Comparison of ENCODE assay signal across 9 cellular contexts in the genomic region with DNA sequence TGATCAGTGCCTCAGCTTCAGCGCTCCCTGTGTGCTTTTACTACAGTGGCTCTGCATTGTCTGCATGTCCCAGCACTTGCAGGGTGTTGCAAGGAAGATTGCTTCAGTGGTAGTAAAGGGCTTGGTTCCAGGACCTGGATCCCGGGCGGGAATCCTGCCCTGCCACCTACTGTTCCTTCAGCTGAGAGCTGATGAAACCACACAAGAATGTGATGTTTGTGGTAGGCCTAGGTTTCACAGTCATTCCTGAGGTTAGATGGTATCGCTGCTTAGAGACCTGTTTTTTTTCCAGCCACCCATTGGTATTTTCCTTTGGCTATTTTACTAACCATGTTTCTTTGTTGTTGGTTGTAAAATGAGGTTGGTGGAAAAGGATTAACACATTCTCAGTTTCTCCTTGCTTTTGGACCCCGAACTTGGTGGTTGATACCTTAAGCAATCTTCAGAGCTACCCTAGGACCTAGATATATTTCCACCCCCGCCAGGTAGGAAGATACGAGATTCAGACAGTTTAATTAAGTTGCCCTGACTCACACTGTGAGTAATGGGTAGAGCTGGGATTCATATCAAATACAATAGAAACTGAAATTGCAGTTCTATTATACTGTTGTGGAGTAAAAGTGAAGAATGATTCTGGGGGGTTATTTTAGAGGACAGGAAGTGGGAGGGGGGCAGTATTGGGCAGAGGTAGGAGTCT. TPM values are rescaled to one million over a fixed set of nuclear protein-coding genes. Genes with fewer than 3 reads are reported as not detected.
DNase-seq lines count a peak whose midpoint lies in the region; ATAC-seq and TF ChIP-seq lines count a peak whose summit lies in the region.
"Had no signal": no experiment of that assay in that cellular context is flagged by ENCODE, and none has a peak within 500 bp of the region (broad histone marks: within the 10 kb centered on the region; RNA-seq: fewer than 3 reads in every experiment).

No MANE protein-coding gene starts in this region.

- peak overlapping the region; percentile 32; the same call in 1 of the 3 replicates for H2BK15ac ChIP-seq in IMR-90 (ENCODE audit: low read depth, low read length)

- dilution Hi-C loops in IMR-90 (cut with HindIII; ENCODE audit: low sequenced_read_pairs, unreplicated experiment), result no loop called here

- H3K4me1 ChIP-seq in IMR-90 (ENCODE audit: control insufficient read depth, insufficient read depth, low read length) (peaks cover 15% of the 10 kb centered on the region), transverse colon (peaks cover 0 to 6% (median 0%) of the 10 kb centered on the region in 4 donors)
- H3K4me1 ChIP-seq: ascending aorta had no signal

- no peaks in the 10 kb centered on the region for H3K9me3 ChIP-seq in IMR-90 (ENCODE audit: control insufficient read depth, insufficient read depth, low read length)
- no peaks in the 10 kb centered on the region for H3K9me3 ChIP-seq in transverse colon
- H3K9me3 ChIP-seq: ascending aorta had no signal

- peak overlapping the region; percentile 83 for H2BK120ac ChIP-seq in IMR-90 (ENCODE audit: low read depth, low read length)

- H4K8ac ChIP-seq in IMR-90 (ENCODE audit: low read depth in 2 of 2, low read length in 2 of 2), result peak overlapping the region; percentile 26 to 72; a peak in 2 of 4 replicates

- H3K4ac ChIP-seq in IMR-90 (ENCODE audit: low read depth, low read length), result peak overlapping the region; percentile 62

- DNase-seq in AG08396 (ENCODE audit: low spot score), result peak; percentile 84
- peak; percentile 95 for DNase-seq in IMR-90
- peak; percentile 98 for DNase-seq in astrocyte of the hippocampus (ENCODE audit: low read depth, low spot score)
- DNase-seq in left colon, result peak; percentile 24 to 31
- DNase-seq in transverse colon, result peak; percentile 48
- DNase-seq in pons (ENCODE audit: low spot score), result no peak
- DNase-seq in stimulated activated naive CD4-positive, alpha-beta T cell (lab: John Stamatoyannopoulos, UW), result no peak
- no peak for DNase-seq in GM20000 (ENCODE audit: low spot score)

- peak overlapping the region; percentile 79 for H2BK20ac ChIP-seq in IMR-90 (ENCODE audit: low read depth, low read length)

- H3K9me1 ChIP-seq in IMR-90 (ENCODE audit: insufficient read depth, low read length), result peaks cover 3% of the 10 kb centered on the region

- peak overlapping the region; percentile 44; the same call in 1 of the 2 replicates for H3K27ac ChIP-seq in IMR-90 (ENCODE audit: insufficient read depth, low read length)
- no peak overlapping the region for H3K27ac ChIP-seq in transverse colon
- H3K27ac ChIP-seq: ascending aorta had no signal

- no peak overlapping the region for H3K23ac ChIP-seq in IMR-90 (ENCODE audit: low read depth, low read length)

- in situ Hi-C loops in IMR-90 (cut with MboI; ENCODE audit: low sequenced_read_pairs), result no loop called here
- in situ Hi-C loops in transverse colon (cut with MboI; ENCODE audit: low pct_ligation_motif_present in 1 of 4, low pct_unique_long_range_greater_than_20kb in 1 of 4, low sequenced_read_pairs in 3 of 4), result no loop called here

- H3K18ac ChIP-seq in IMR-90 (ENCODE audit: low read depth, low read length), result peak overlapping the region; percentile 71

- H4K5ac ChIP-seq in IMR-90 (ENCODE audit: low read depth, low read length), result 0 out of 2 replicates have a peak overlapping the region, but pooled peaks have one; percentile 42

- H4K20me1 ChIP-seq in IMR-90 (ENCODE audit: insufficient read depth, low read length), result no peaks in the 10 kb centered on the region

- TF ChIP-seq RAD21 in IMR-90 (IDR thresholded peaks at IDR 0.05; ENCODE audit: low read length), result peak; percentile 19; the same call in 1 of the 2 replicates

- no TSS peak for BruUV-seq in IMR-90 (replicated peaks; lab: Mats Ljungman, UMichigan)

- no peaks in the 10 kb centered on the region for H3K79me1 ChIP-seq in IMR-90 (ENCODE audit: low read depth in 1 of 2, low read length in 2 of 2)

- H3K36me3 ChIP-seq in IMR-90 (ENCODE audit: control insufficient read depth, insufficient read depth, low read length) (no peaks in the 10 kb centered on the region), transverse colon (no peaks in the 10 kb centered on the region)
- H3K36me3 ChIP-seq: ascending aorta had no signal

- peak overlapping the region; percentile 41; the same call in 1 of the 2 replicates for H4K91ac ChIP-seq in IMR-90 (ENCODE audit: insufficient read depth, low read depth, low read length)

- H2BK5ac ChIP-seq in IMR-90 (ENCODE audit: low read depth, low read length, poor library complexity, severe bottlenecking), result peak overlapping the region; percentile 57

- H3K4me3 ChIP-seq in IMR-90 (ENCODE audit: insufficient read depth, low read depth, low read length), result no peak overlapping the region
- no peak overlapping the region for H3K4me3 ChIP-seq in transverse colon
- H3K4me3 ChIP-seq: ascending aorta had no signal

- H3K27me3 ChIP-seq in IMR-90 (ENCODE audit: control insufficient read depth, insufficient read depth, low read length) (no peaks in the 10 kb centered on the region), transverse colon (no peaks in the 10 kb centered on the region)
- H3K27me3 ChIP-seq: ascending aorta had no signal

- no peak overlapping the region for H3K9ac ChIP-seq in IMR-90 (ENCODE audit: low read depth, low read length)

- ATAC-seq in IMR-90 (ENCODE audit: low read depth), result peak; percentile 90
- peak; percentile 79 for ATAC-seq in left colon

- 29% methylated on average over 1 of the region's 7 CpGs; no CpG with 5 or more reads in 1 of the 2 experiments for WGBS in IMR-90 (ENCODE audit: extremely low coverage in 2 of 2, insufficient read length in 1 of 2), 2 experiments
- 59% methylated on average over 7 of the region's 7 CpGs; no CpG with 5 or more reads in 1 of the 2 donors for WGBS in transverse colon (ENCODE audit: low coverage in 1 of 2), 2 donors

- 0 out of 2 replicates have a peak overlapping the region, but pooled peaks have one; percentile 5 for H3K14ac ChIP-seq in IMR-90 (replicated peaks; ENCODE audit: low read depth, low read length)

- POLR2A ChIA-PET in IMR-90 (lab: Charles Lee; ENCODE audit: unreplicated experiment), result no interaction called here

- peak overlapping the region; percentile 37; the same call in 1 of the 2 replicates for H2AK5ac ChIP-seq in IMR-90 (ENCODE audit: low read depth, low read length)

- peak; percentile 29 for TF ChIP-seq CTCF in IMR-90 (conservative IDR thresholded peaks at IDR 0.05; ENCODE audit: low read depth, low read length)
- TF ChIP-seq CTCF in transverse colon (IDR thresholded peaks at IDR 0.05), result no peak
- no peak for TF ChIP-seq CTCF in GM20000 (IDR thresholded peaks at IDR 0.05; ENCODE audit: extremely low read depth, missing control alignments)

- intact Hi-C loops in IMR-90 (cut with micrococcal nuclease), result no loop called here
- intact Hi-C loops in left colon (cut with DNase I, micrococcal nuclease), result no loop called here
- intact Hi-C loops in transverse colon (cut with DNase I; ENCODE audit: low total_unique reads), result no loop called here

- H3K56ac ChIP-seq in IMR-90 (ENCODE audit: extremely low read depth, insufficient read depth, low read length), result peak overlapping the region; percentile 1; the same call in 1 of the 2 replicates

- TF ChIP-seq POLR2A in IMR-90 (IDR thresholded peaks at IDR 0.05; ENCODE audit: low read depth, low read length) (no peak), transverse colon (IDR thresholded peaks at IDR 0.05) (no peak)

- H2AK9ac ChIP-seq in IMR-90 (replicated peaks; ENCODE audit: low read depth, low read length, poor library complexity), result peak overlapping the region; percentile 25

- CTCF ChIA-PET in IMR-90 (lab: Yijun Ruan, JAX), result interaction anchor here (0.6 to 1.2 kb wide), 5 partner anchors 11 to 390 kb away, joined by 3 read pairs; a partner anchor contains a TSS

- peak overlapping the region; percentile 65 for H3K4me2 ChIP-seq in IMR-90 (ENCODE audit: low read depth, low read length)

- H2AFZ ChIP-seq in IMR-90 (replicated peaks; ENCODE audit: low read length, poor library complexity), result peak overlapping the region; percentile 72

- no peak for TF ChIP-seq EP300 in transverse colon (IDR thresholded peaks at IDR 0.05; ENCODE audit: low read depth)

TF ChIP-seq in IMR-90, 13 proteins besides CTCF, POLR2A, EP300 and RAD21:
- TF ChIP-seq FOS (IDR thresholded peaks at IDR 0.05; ENCODE audit: low read depth, low read length), result 0 out of 2 replicates have a peak, but pooled peaks have one; percentile 16
- TF ChIP-seq MAZ (IDR thresholded peaks at IDR 0.05; ENCODE audit: borderline replicate concordance, low read depth, low read length), result no peak
- no peak for TF ChIP-seq MAFK (IDR thresholded peaks at IDR 0.05; ENCODE audit: low read depth, low read length)
- peak; percentile 97 for TF ChIP-seq CEBPB (IDR thresholded peaks at IDR 0.05; ENCODE audit: low read depth, low read length)
- TF ChIP-seq RCOR1 (IDR thresholded peaks at IDR 0.05; ENCODE audit: insufficient replicate concordance, low read length), result peak; percentile 41
- TF ChIP-seq BHLHE40 (IDR thresholded peaks at IDR 0.05; ENCODE audit: low read depth, low read length), result peak; percentile 37; the same call in 1 of the 2 replicates
TF ChIP-seq in IMR-90: peak in this region for 4.

RNA-seq across cellular contexts. Expression of a gene that starts 11.4 kb away (rescaled TPM):
- 0.28 and 0.36 TPM in 2 replicates for total RNA-seq in IMR-90 (2012; rRNA removed)
- 0.26 TPM in 2 replicates for polyA plus RNA-seq in IMR-90 (2012; rRNA removed)
- 0.05 and 0.06 TPM in 2 replicates for polyA plus RNA-seq in IMR-90 (2012; cell fraction: cytosol; rRNA removed)
- polyA plus RNA-seq in IMR-90 (2012; cell fraction: nucleus; rRNA removed; ENCODE audit: low replicate concordance), result 0.05 and 0.21 TPM in 2 replicates
- total RNA-seq in left colon, result not detected
- total RNA-seq in transverse colon, result not detected
- total RNA-seq: ascending aorta had no signal

RNA-seq across cellular contexts. Expression of a gene that starts 24.1 kb away (rescaled TPM):
- total RNA-seq in IMR-90 (2012; rRNA removed) (not detected in 2 replicates), left colon (1 to 10 TPM in 1 of 2 donors, under 1 TPM in 1; 0.15 to 1.5 TPM), transverse colon (1 to 10 TPM in 1 of 4 donors, under 1 TPM in 2, not detected in 1; 0.40 to 1.4 (median 0.41) TPM)
- polyA plus RNA-seq in IMR-90 (2012; rRNA removed), result not detected in 2 replicates
- not detected in 2 replicates for polyA plus RNA-seq in IMR-90 (2012; cell fraction: cytosol; rRNA removed)
- not detected in 2 replicates for polyA plus RNA-seq in IMR-90 (2012; cell fraction: nucleus; rRNA removed; ENCODE audit: low replicate concordance)

RNA-seq across cellular contexts. Expression of a gene that starts 26.9 kb away (rescaled TPM):
- total RNA-seq in IMR-90 (2012; rRNA removed) (not detected in 2 replicates), left colon (1 to 10 TPM; 2.0 to 7.3 TPM), transverse colon (10 to 100 TPM in 1 of 4 donors, 1 to 10 TPM in 1, under 1 TPM in 1, not detected in 1; 0.60 to 11.3 (median 7.2) TPM)
- not detected in 2 replicates for polyA plus RNA-seq in IMR-90 (2012; rRNA removed)
- not detected in 2 replicates for polyA plus RNA-seq in IMR-90 (2012; cell fraction: cytosol; rRNA removed)
- not detected in 2 replicates for polyA plus RNA-seq in IMR-90 (2012; cell fraction: nucleus; rRNA removed; ENCODE audit: low replicate concordance)

Comparison
In these comparisons a context has a peak if more than half of its experiments do, and no peak if none do; other contexts are left out.
1. DNase-seq: peak in AG08396 (single experiment), IMR-90 (single experiment), astrocyte of the hippocampus (single experiment), left colon (2 of 2) and transverse colon (single experiment); none in pons (single experiment), stimulated activated naive CD4-positive, alpha-beta T cell (0 of 6) and GM20000 (single experiment).